In the genomic region with DNA sequence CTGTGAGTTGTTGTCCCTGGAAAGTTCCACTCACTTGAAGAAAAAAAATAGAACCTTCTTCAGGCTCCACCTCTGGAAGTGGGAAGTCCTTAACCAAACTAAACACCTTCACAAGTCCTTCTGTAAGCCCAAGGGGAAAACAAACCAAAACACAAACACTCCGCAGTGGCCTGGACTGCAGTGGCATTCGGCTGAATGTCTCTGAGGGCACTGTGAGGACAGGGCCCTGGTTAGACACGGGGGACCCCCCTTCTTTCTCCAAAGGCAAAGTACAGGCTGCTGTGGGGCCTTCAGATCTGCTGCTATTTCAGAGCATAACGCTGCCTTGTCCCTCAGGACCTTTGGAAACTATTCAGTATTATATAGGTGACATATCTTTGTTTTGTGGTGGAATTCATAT, we compare ENCODE assay signal across 21 cellular contexts. TPM values are rescaled to one million over a fixed set of nuclear protein-coding genes. Genes with fewer than 3 reads are reported as not detected.
DNase-seq lines count a peak whose midpoint lies in the region; ATAC-seq and TF ChIP-seq lines count a peak whose summit lies in the region.
"Had no signal": no experiment of that assay in that cellular context is flagged by ENCODE, and none has a peak within 500 bp of the region (broad histone marks: within the 10 kb centered on the region; RNA-seq: fewer than 3 reads in every experiment).

No MANE protein-coding gene starts in this region.

- no peak overlapping the region for H2AFZ ChIP-seq in hepatocyte
- H2AFZ ChIP-seq: GM23338 had no signal

- peaks cover 18% of the 10 kb centered on the region for H4K20me1 ChIP-seq in hepatocyte (ENCODE audit: insufficient read depth, poor library complexity, severe bottlenecking)

- H3K4me3 ChIP-seq in hepatocyte, result no peak overlapping the region
- no peak overlapping the region for H3K4me3 ChIP-seq in sigmoid colon
- H3K4me3 ChIP-seq in ovary, result no peak overlapping the region
- H3K4me3 ChIP-seq: GM23338, uterus had no signal

- WGBS in hepatocyte (ENCODE audit: low lambda C conversion rate, missing lambda C conversion rate), result 82% methylated on average over 4 of the region's 4 CpGs
- WGBS in sigmoid colon, 2 donors, result 77 to 78% methylated on average over 4 of the region's 4 CpGs
- WGBS in ovary, 3 donors, result 60 to 84% (median 76%) methylated on average over 4 of the region's 4 CpGs

- peaks cover 2 to 15% of the 10 kb centered on the region in 2 donors for H3K36me3 Mint-ChIP-seq in activated T-cell treated with anti-CD3 and anti-CD28 coated beads, Interleukin-2, amount 50 U/mL, for 72 hours (ENCODE audit: insufficient read depth in 2 of 2)
- H3K36me3 Mint-ChIP-seq: brain, IgD-negative memory B cell had no signal

- TF ChIP-seq EP300 in sigmoid colon (IDR thresholded peaks at IDR 0.05), result no peak
- no peak for TF ChIP-seq EP300 in ovary (IDR thresholded peaks at IDR 0.05)

- H3K36me3 ChIP-seq in hepatocyte (replicated peaks; ENCODE audit: insufficient read depth, low read depth), result no peaks in the 10 kb centered on the region
- peaks cover 0 to 28% (median 4%) of the 10 kb centered on the region in 4 donors for H3K36me3 ChIP-seq in sigmoid colon
- no peaks in the 10 kb centered on the region for H3K36me3 ChIP-seq in ovary
- H3K36me3 ChIP-seq: uterus had no signal

- DNase-seq in activated T-cell treated with anti-CD3 and anti-CD28 coated beads, Interleukin-2, amount 50 U/mL, for 72 hours, result no peak
- no peak for DNase-seq in activated T-cell treated with anti-CD3 and anti-CD28 coated beads, Interleukin-2, amount 50 U/mL, for 1 hour
- DNase-seq in RWPE1 (ENCODE audit: low spot score), result no peak
- DNase-seq in hepatocyte (ENCODE audit: low spot score), result no peak
- DNase-seq in sigmoid colon, result peak; percentile 56
- DNase-seq in NCI-H1436 (lab: John Stamatoyannopoulos, UW), result no peak
- DNase-seq in SK-N-DZ (ENCODE audit: low spot score), result no peak
- DNase-seq in ovary, result no peak
- DNase-seq: activated CD4-positive, alpha-beta T cell treated with anti-CD3 and anti-CD28 coated beads, Interleukin-2, amount 50 U/mL, for 4 hours; activated T-cell treated with anti-CD3 and anti-CD28 coated beads, Interleukin-2, amount 50 U/mL, for 4 hours; BE2C; DMS79; foreskin keratinocyte; NCI-H1105; NCI-H774; stimulated activated CD4-positive, alpha-beta T cell treated with anti-CD3 and anti-CD28 coated beads, Interleukin-2, amount 100 ng/mL, for 24 hours; T-helper 9 cell; uterus had no signal

- H3K9me3 ChIP-seq in hepatocyte (ENCODE audit: low read depth), result no peaks in the 10 kb centered on the region
- no peaks in the 10 kb centered on the region for H3K9me3 ChIP-seq in sigmoid colon
- no peaks in the 10 kb centered on the region for H3K9me3 ChIP-seq in ovary
- H3K9me3 ChIP-seq: BE2C, uterus had no signal

- H3K27ac Mint-ChIP-seq in activated T-cell treated with anti-CD3 and anti-CD28 coated beads, Interleukin-2, amount 50 U/mL, for 72 hours, result peak overlapping the region; percentile 77
- H3K27ac Mint-ChIP-seq: brain, GM23338, IgD-negative memory B cell had no signal

- H3K9me2 ChIP-seq in hepatocyte (replicated peaks; ENCODE audit: insufficient read depth), result no peaks in the 10 kb centered on the region

- H3K79me2 ChIP-seq in hepatocyte, result peaks cover 7% of the 10 kb centered on the region

- intact Hi-C loops in sigmoid colon (cut with DNase I) (no loop called here), ovary (cut with DNase I) (no loop called here)

- POLR2A ChIA-PET in RWPE1 (lab: Yijun Ruan, JAX; ENCODE audit: low non-redundant PET), result interaction anchor here (0.7 kb wide), 1 partner anchor 1285 kb away, joined by 3 read pairs; no protein-coding TSS in a partner anchor

- peak overlapping the region; percentile 64 for H3K27ac ChIP-seq in RWPE1
- H3K27ac ChIP-seq in hepatocyte, result peak overlapping the region; percentile 62
- H3K27ac ChIP-seq in sigmoid colon, result peak overlapping the region in 1 of 4 donors; percentile 31
- H3K27ac ChIP-seq in ovary, result no peak overlapping the region
- H3K27ac ChIP-seq: foreskin keratinocyte, uterus had no signal

- TF ChIP-seq POLR2A in sigmoid colon (IDR thresholded peaks at IDR 0.05) (no peak), ovary (IDR thresholded peaks at IDR 0.05) (no peak)

- peaks cover 74% of the 10 kb centered on the region for H3K4me1 Mint-ChIP-seq in activated T-cell treated with anti-CD3 and anti-CD28 coated beads, Interleukin-2, amount 50 U/mL, for 72 hours (ENCODE audit: low read depth)
- H3K4me1 Mint-ChIP-seq: brain, GM23338 had no signal

- no peaks in the 10 kb centered on the region for H3K27me3 Mint-ChIP-seq in activated T-cell treated with anti-CD3 and anti-CD28 coated beads, Interleukin-2, amount 50 U/mL, for 72 hours (ENCODE audit: low read depth)

- ATAC-seq in activated T-cell treated with anti-CD3 and anti-CD28 coated beads, Interleukin-2, amount 50 U/mL, for 72 hours (replicated peaks in 1 of 2), result no peak
- ATAC-seq: activated T-cell treated with anti-CD3 and anti-CD28 coated beads, Interleukin-2, amount 50 U/mL, for 4 hours; foreskin keratinocyte; GM23338 had no signal

- TF ChIP-seq CTCF in RWPE1 (conservative IDR thresholded peaks at IDR 0.05; ENCODE audit: low read depth) (no peak), hepatocyte (IDR thresholded peaks at IDR 0.05; ENCODE audit: poor library complexity) (no peak), sigmoid colon (IDR thresholded peaks at IDR 0.05) (no peak), ovary (IDR thresholded peaks at IDR 0.05) (no peak)

- H3K4me1 ChIP-seq in hepatocyte (ENCODE audit: insufficient read depth) (peaks cover 9% of the 10 kb centered on the region), sigmoid colon (no peaks in the 10 kb centered on the region), ovary (ENCODE audit: insufficient read depth) (peaks cover 7% of the 10 kb centered on the region)
- H3K4me1 ChIP-seq: foreskin keratinocyte, uterus had no signal

- H3K27me3 ChIP-seq in hepatocyte, result no peaks in the 10 kb centered on the region
- no peaks in the 10 kb centered on the region for H3K27me3 ChIP-seq in sigmoid colon
- H3K27me3 ChIP-seq in ovary, result no peaks in the 10 kb centered on the region
- H3K27me3 ChIP-seq: BE2C, foreskin keratinocyte, uterus had no signal

- CTCF ChIA-PET in RWPE1 (lab: Yijun Ruan, JAX), result interaction anchor here (0.7 kb wide), 1 partner anchor 8 kb away, joined by 3 read pairs; no protein-coding TSS in a partner anchor

- H3K4me3 Mint-ChIP-seq in activated T-cell treated with anti-CD3 and anti-CD28 coated beads, Interleukin-2, amount 50 U/mL, for 72 hours, result peak overlapping the region in 1 of 2 donors; percentile 29
- H3K4me3 Mint-ChIP-seq: activated T-cell treated with anti-CD3 and anti-CD28 coated beads, Interleukin-2, amount 50 U/mL, for 4 hours; brain; GM23338; IgD-negative memory B cell had no signal

- no peak overlapping the region for H3K4me2 ChIP-seq in hepatocyte
- H3K4me2 ChIP-seq: GM23338 had no signal

- H3K9me3 Mint-ChIP-seq in activated T-cell treated with anti-CD3 and anti-CD28 coated beads, Interleukin-2, amount 50 U/mL, for 72 hours, result no peaks in the 10 kb centered on the region
- H3K9me3 Mint-ChIP-seq: activated T-cell treated with anti-CD3 and anti-CD28 coated beads, Interleukin-2, amount 50 U/mL, for 4 hours; brain; GM23338; IgD-negative memory B cell had no signal

RNA-seq across cellular contexts. Expression of a gene that starts 28.1 kb away (rescaled TPM):
- 100 to 1,000 TPM; 176 to 248 TPM for total RNA-seq in activated T-cell treated with anti-CD3 and anti-CD28 coated beads, Interleukin-2, amount 50 U/mL, for 72 hours
- total RNA-seq in hepatocyte, result 148 and 164 TPM in 2 replicates
- 84.0 and 91.1 TPM in 2 replicates for polyA plus RNA-seq in hepatocyte
- 100 to 1,000 TPM in 1 of 4 donors, 10 to 100 TPM in 3; 38.9 to 208 (median 67.3) TPM for total RNA-seq in sigmoid colon
- 10 to 100 TPM; 30.0 to 66.2 (median 55.0) TPM for polyA plus RNA-seq in sigmoid colon
- polyA plus RNA-seq in SK-N-DZ (2014; cell fraction: cytosol; rRNA removed), result 0.57 and 0.89 TPM in 2 replicates
- polyA plus RNA-seq in SK-N-DZ (2014; cell fraction: nucleus; rRNA removed), result 0.38 and 1.3 TPM in 2 replicates
- total RNA-seq in ovary, result 100 to 1,000 TPM; 117 to 322 (median 152) TPM
- polyA plus RNA-seq in ovary, result 10 to 100 TPM; 56.2 to 75.7 TPM

Comparison
In these comparisons a context has a peak if more than half of its experiments do, and no peak if none do; other contexts are left out.
1. H3K27ac ChIP-seq: peak in RWPE1 (single experiment) and hepatocyte (single experiment); none in ovary (0 of 2).